9 cellular contexts compared by ENCODE assay signal in genomic region chr12:27243804-27244679, GRCh38. TPM values are rescaled to one million over a fixed set of nuclear protein-coding genes. Genes with fewer than 3 reads are reported as not detected.
DNase-seq lines count a peak whose midpoint lies in the region; ATAC-seq, FAIRE-seq and TF ChIP-seq lines count a peak whose summit lies in the region.
"Had no signal": no experiment of that assay in that cellular context is flagged by ENCODE, and none has a peak within 500 bp of the region (broad histone marks: within the 10 kb centered on the region; RNA-seq: fewer than 3 reads in every experiment).

Gene STK38L (plus strand): TSS chr12:27244286. CDS start chr12:27297721, 53,435 bp downstream.

- 8% methylated on average over 59 of the region's 69 CpGs for WGBS in smooth muscle cell (ENCODE audit: low lambda C conversion rate)

- POLR2A ChIA-PET in AG04450 (lab: Yijun Ruan, JAX): interaction anchor here (0.7 to 1.7 kb wide), 6 partner anchors 34 to 222 kb away, joined by 3 to 9 read pairs (median 3); partner anchors contain the start of gene MED21

- H3K36me3 ChIP-seq in bronchial epithelial cell (ENCODE audit: control insufficient read depth, insufficient read depth, low read length) (no peaks in the 10 kb centered on the region), smooth muscle cell (ENCODE audit: low read depth) (no peaks in the 10 kb centered on the region)

- H3K4me3 ChIP-seq in AG04450 (ENCODE audit: low read depth, low read length) (peak within 1 kb of the TSS; percentile 76), WI38 (ENCODE audit: low read depth, low read length) (peak within 1 kb of the TSS; percentile 65), bronchial epithelial cell (ENCODE audit: low read depth, low read length) (peak within 1 kb of the TSS; percentile 88), smooth muscle cell (peak within 1 kb of the TSS; percentile 82)

- peak; percentile 80 for DNase-seq in AG04450 (ENCODE audit: low read depth, low spot score)
- peak; percentile 97 for DNase-seq in NCI-H2171 treated with DMSO at 0.1 percent for 48 hours (lab: John Stamatoyannopoulos, UW)
- DNase-seq in bronchial epithelial cell (ENCODE audit: low read depth): peak; percentile 89
- peak; percentile 97 for DNase-seq in iPS-NIHi11 (ENCODE audit: low spot score)
- DNase-seq in smooth muscle cell (lab: John Stamatoyannopoulos, UW; ENCODE audit: unreplicated experiment): peak; percentile 80

- H2AFZ ChIP-seq in smooth muscle cell (ENCODE audit: low read depth): peak within 1 kb of the TSS; percentile 6

- peak within 1 kb of the TSS; percentile 96 for H3K9ac ChIP-seq in smooth muscle cell (ENCODE audit: low read depth)

- CTCF ChIA-PET in AG04450 (lab: Charles Lee): interaction anchor here (1.0 to 2.5 kb wide), 2 partner anchors 63 to 228 kb away, joined by 4 to 13 read pairs; no protein-coding TSS in a partner anchor

- peak; percentile 28 for FAIRE-seq in bronchial epithelial cell (lab: Jason Lieb, UNC)
- FAIRE-seq: TTC549 had no signal

- H3K4me2 ChIP-seq in smooth muscle cell: peak within 1 kb of the TSS; percentile 88

- ATAC-seq in GM18868 (IDR thresholded peaks at IDR 0.05; ENCODE audit: unreplicated experiment): peak; percentile 87
- ATAC-seq in HG03108 (IDR thresholded peaks at IDR 0.05; ENCODE audit: unreplicated experiment): peak; percentile 88

- peaks cover 18% of the 10 kb centered on the region for H3K4me1 ChIP-seq in smooth muscle cell (ENCODE audit: low read depth)

- peaks cover 49% of the 10 kb centered on the region for H3K79me2 ChIP-seq in smooth muscle cell (ENCODE audit: low read depth)

- H3K27ac ChIP-seq in AG04450 (ENCODE audit: low read depth, low read length): peak within 1 kb of the TSS; percentile 87
- peak within 1 kb of the TSS; percentile 80 for H3K27ac ChIP-seq in smooth muscle cell (ENCODE audit: low read depth)

- no peaks in the 10 kb centered on the region for H3K27me3 ChIP-seq in AG04450 (ENCODE audit: control insufficient read depth, insufficient read depth, low read length)
- H3K27me3 ChIP-seq in bronchial epithelial cell (ENCODE audit: control insufficient read depth, insufficient read depth, low read length): no peaks in the 10 kb centered on the region
- H3K27me3 ChIP-seq in smooth muscle cell (ENCODE audit: low read depth): no peaks in the 10 kb centered on the region

- peaks cover 40% of the 10 kb centered on the region for H4K20me1 ChIP-seq in smooth muscle cell (ENCODE audit: low read depth)

- H3K9me3 ChIP-seq in AG04450 (ENCODE audit: control insufficient read depth, insufficient read depth, low read length) (peaks cover 2% of the 10 kb centered on the region; the same call in 1 of the 2 replicates), smooth muscle cell (replicated peaks; ENCODE audit: low read depth) (no peaks in the 10 kb centered on the region)

- H3F3A ChIP-seq in smooth muscle cell (ENCODE audit: low read depth): peaks cover 12% of the 10 kb centered on the region

- TF ChIP-seq CTCF in AG04450 (IDR thresholded peaks at IDR 0.05; ENCODE audit: low read depth, low read length) (peak; percentile 39), WI38 (IDR thresholded peaks at IDR 0.05; ENCODE audit: low read depth, low read length) (no peak), bronchial epithelial cell (IDR thresholded peaks at IDR 0.05; ENCODE audit: insufficient read depth, low read length, severe bottlenecking) (peak; percentile 38), smooth muscle cell (IDR thresholded peaks at IDR 0.05; ENCODE audit: borderline replicate concordance, insufficient read depth, poor library complexity, severe bottlenecking) (peak; percentile 14)

RNA-seq across cellular contexts. Expression of gene STK38L, which starts in this region (rescaled TPM):
- polyA plus RNA-seq in AG04450 (2011; rRNA removed) (11.9 and 18.4 TPM in 2 replicates), smooth muscle cell (57.8 and 82.7 TPM in 2 replicates)
- polyA minus RNA-seq in AG04450 (2011; rRNA and poly(A)+ RNA removed): 8.2 and 14.6 TPM in 2 replicates
- total RNA-seq in bronchial epithelial cell (23.7 and 25.0 TPM in 2 replicates), smooth muscle cell (178 and 190 TPM in 2 replicates)

Comparison
In these comparisons a context has a peak if more than half of its experiments do, and no peak if none do; other contexts are left out.
1. Peak in every context shown above with its lines: DNase-seq, ATAC-seq, H3K4me3 ChIP-seq and H3K27ac ChIP-seq.